Comparison of ENCODE assay signal across 8 cellular contexts in genomic region chr12:57771873-57772428, GRCh38. TPM values are rescaled to one million over a fixed set of nuclear protein-coding genes. Genes with fewer than 3 reads are reported as not detected.
A peak's percentile ranks its signal among the peaks of the same experiment; 100 is the strongest.
DNase-seq lines count a peak whose midpoint lies in the region; ATAC-seq and TF ChIP-seq lines count a peak whose summit lies in the region.

TSS of gene METTL1 (minus strand) at chr12:57772105. CDS start at chr12:57772083, 22 bp downstream.

- ATAC-seq in HG02571 (IDR thresholded peaks at IDR 0.05; ENCODE audit: unreplicated experiment) = peak; percentile 79

- H3K4me3 ChIP-seq in GM06990 (replicated peaks; ENCODE audit: low read depth, low read length) = peak within 1 kb of the TSS; percentile 78
- peak within 1 kb of the TSS; percentile 86 for H3K4me3 ChIP-seq in ovary
- peak within 1 kb of the TSS; percentile 68 to 90 for H3K4me3 ChIP-seq in tibial artery

- peaks cover 20% of the 10 kb centered on the region for H3K4me1 Mint-ChIP-seq in activated naive CD8-positive, alpha-beta T cell treated with anti-CD3 and anti-CD28 coated beads for 36 hours

- H3K9me3 Mint-ChIP-seq in activated naive CD8-positive, alpha-beta T cell treated with anti-CD3 and anti-CD28 coated beads for 36 hours = no peaks in the 10 kb centered on the region

- peak; percentile 69 for TF ChIP-seq POLR2A in ovary (IDR thresholded peaks at IDR 0.05)

- H3K27ac Mint-ChIP-seq in activated naive CD8-positive, alpha-beta T cell treated with anti-CD3 and anti-CD28 coated beads for 36 hours = peak within 1 kb of the TSS; percentile 98

- TF ChIP-seq EP300 in ovary (IDR thresholded peaks at IDR 0.05) = no peak

- peaks cover 43% of the 10 kb centered on the region for H3K36me3 Mint-ChIP-seq in activated naive CD8-positive, alpha-beta T cell treated with anti-CD3 and anti-CD28 coated beads for 36 hours

- H3K27me3 ChIP-seq in GM06990 (replicated peaks; ENCODE audit: control insufficient read depth, insufficient read depth, low read length) = no peaks in the 10 kb centered on the region
- no peaks in the 10 kb centered on the region for H3K27me3 ChIP-seq in ovary
- H3K27me3 ChIP-seq in tibial artery = no peaks in the 10 kb centered on the region

- WGBS in ovary, 3 donors = 0 to 1% (median 0%) methylated on average over 28 of the region's 28 CpGs

- peaks cover 4% of the 10 kb centered on the region for H3K4me1 ChIP-seq in ovary (ENCODE audit: insufficient read depth)
- peaks cover 0 to 26% (median 20%) of the 10 kb centered on the region in 4 donors for H3K4me1 ChIP-seq in tibial artery

- H3K9me3 ChIP-seq in ovary = no peaks in the 10 kb centered on the region
- no peaks in the 10 kb centered on the region for H3K9me3 ChIP-seq in tibial artery

- H3K27me3 Mint-ChIP-seq in activated naive CD8-positive, alpha-beta T cell treated with anti-CD3 and anti-CD28 coated beads for 36 hours = peaks cover 4% of the 10 kb centered on the region

- no peak for TF ChIP-seq CTCF in GM06990 (IDR thresholded peaks at IDR 0.05; ENCODE audit: insufficient read depth, low read length, poor library complexity, severe bottlenecking)
- no peak for TF ChIP-seq CTCF in ovary (IDR thresholded peaks at IDR 0.05)
- TF ChIP-seq CTCF in tibial artery (IDR thresholded peaks at IDR 0.05) = no peak

- intact Hi-C loops in head of caudate nucleus (cut with DNase I) (no loop called here), ovary (cut with DNase I) (no loop called here), tibial artery (cut with DNase I; ENCODE audit: low total_unique reads) (no loop called here)

- peaks cover 4% of the 10 kb centered on the region for H3K36me3 ChIP-seq in GM06990 (ENCODE audit: control insufficient read depth, insufficient read depth, low read length)
- H3K36me3 ChIP-seq in ovary = no peaks in the 10 kb centered on the region
- H3K36me3 ChIP-seq in tibial artery = peaks cover 0 to 31% (median 12%) of the 10 kb centered on the region in 3 donors

- DNase-seq in GM06990 (ENCODE audit: extremely low read depth, insufficient read length) (peak; percentile 93), NCI-H1048 (lab: John Stamatoyannopoulos, UW) (peak; percentile 92), SKM-1 (lab: John Stamatoyannopoulos, UW; ENCODE audit: unreplicated experiment) (peak; percentile 79), head of caudate nucleus (peak; percentile 94 to 99 (median 97)), ovary (peak; percentile 94 to 96 (median 95)), tibial artery (peak; percentile 96 to 97)
- DNase-seq in activated naive CD8-positive, alpha-beta T cell treated with anti-CD3 and anti-CD28 coated beads for 36 hours = peak; percentile 94

- H3K27ac ChIP-seq in ovary = peak within 1 kb of the TSS; percentile 67 to 85
- peak within 1 kb of the TSS; percentile 91 to 92 for H3K27ac ChIP-seq in tibial artery

- peak within 1 kb of the TSS; percentile 97 for H3K4me3 Mint-ChIP-seq in activated naive CD8-positive, alpha-beta T cell treated with anti-CD3 and anti-CD28 coated beads for 36 hours

RNA-seq across cellular contexts. Expression of gene METTL1, which starts in this region (rescaled TPM):
- total RNA-seq in activated naive CD8-positive, alpha-beta T cell treated with anti-CD3 and anti-CD28 coated beads for 36 hours = 10 to 100 TPM; 59.6 to 60.1 TPM
- total RNA-seq in ovary = 10 to 100 TPM in 6 of 7 donors, 1 to 10 TPM in 1; 5.7 to 48.6 (median 26.4) TPM
- polyA plus RNA-seq in ovary = 10 to 100 TPM; 10.6 to 29.3 TPM

Comparison
In these comparisons a context has a peak if more than half of its experiments do, and no peak if none do; other contexts are left out.
1. Peak in every context shown above with its lines: DNase-seq, ATAC-seq, H3K4me3 ChIP-seq and H3K27ac ChIP-seq.